In genomic region chr22:36505998-36506635, GRCh38 we compare ENCODE assay signal across 8 cellular contexts. TPM values are rescaled to one million over a fixed set of nuclear protein-coding genes. Genes with fewer than 3 reads are reported as not detected.
DNase-seq lines count a peak whose midpoint lies in the region; ATAC-seq and TF ChIP-seq lines count a peak whose summit lies in the region.

No MANE protein-coding gene starts in this region.

- peaks cover 7% of the 10 kb centered on the region for H3K36me3 ChIP-seq in iPS DF 6.9 (ENCODE audit: control insufficient read depth, insufficient read depth, low read length)

- no peak overlapping the region for H3K27ac ChIP-seq in iPS DF 6.9 (ENCODE audit: low read length)
- H3K27ac ChIP-seq in skin epidermis = peak overlapping the region in 16 of 21 experiments; percentile 59 to 85 (median 80)

- no peaks in the 10 kb centered on the region; the same call in 1 of the 2 replicates for H3K27me3 ChIP-seq in iPS DF 6.9 (ENCODE audit: control insufficient read depth, insufficient read depth, low read length)

- H3K27ac Mint-ChIP-seq in activated CD8-positive, alpha-beta T cell treated with anti-CD3 and anti-CD28 coated beads for 36 hours = peak overlapping the region; percentile 67

- DNase-seq in HEK293T (ENCODE audit: extremely low spot score) (peak; percentile 56), iPS DF 6.9 (ENCODE audit: low read depth, low spot score) (no peak), medulla oblongata (ENCODE audit: extremely low spot score) (no peak), NCI-H1436 (lab: John Stamatoyannopoulos, UW) (no peak), RKO (ENCODE audit: low spot score) (no peak)
- DNase-seq in activated CD8-positive, alpha-beta T cell treated with anti-CD3 and anti-CD28 coated beads for 36 hours = no peak

- no peaks in the 10 kb centered on the region for H3K9me3 ChIP-seq in iPS DF 6.9 (ENCODE audit: control insufficient read depth, insufficient read depth, low read length)

- no CpG with 5 or more reads among the region's 60 CpGs for WGBS in iPS DF 6.9 (ENCODE audit: insufficient coverage, insufficient read length)

- H3K9me3 Mint-ChIP-seq in activated CD8-positive, alpha-beta T cell treated with anti-CD3 and anti-CD28 coated beads for 36 hours = peaks cover 3% of the 10 kb centered on the region

- POLR2A ChIA-PET in HEK293T (lab: Yijun Ruan, JAX) = interaction anchor here (0.9 to 2.6 kb wide), 7 partner anchors 13 to 267 kb away, joined by 3 to 30 read pairs (median 9); partner anchors contain the start of genes EIF3D and TXN2
- POLR2A ChIA-PET in activated CD8-positive, alpha-beta T cell treated with anti-CD3 and anti-CD28 coated beads for 36 hours (lab: Charles Lee) = interaction anchor here (0.9 to 12.6 kb wide), 7 partner anchors 9 to 176 kb away, joined by 3 to 172 read pairs (median 6); partner anchors contain the start of gene EIF3D

- intact Hi-C loops in activated CD8-positive, alpha-beta T cell treated with anti-CD3 and anti-CD28 coated beads for 36 hours (cut with micrococcal nuclease) = no loop called here

- peaks cover 20% of the 10 kb centered on the region for H3K4me1 Mint-ChIP-seq in activated CD8-positive, alpha-beta T cell treated with anti-CD3 and anti-CD28 coated beads for 36 hours (ENCODE audit: low read depth)

- CTCF ChIA-PET in HEK293T (lab: Yijun Ruan, JAX) = no interaction called here
- CTCF ChIA-PET in activated CD8-positive, alpha-beta T cell treated with anti-CD3 and anti-CD28 coated beads for 36 hours (lab: Charles Lee) = interaction anchor here (1.0 to 1.6 kb wide), 4 partner anchors 14 to 220 kb away, joined by 3 to 5 read pairs (median 4); no protein-coding TSS in a partner anchor

- peaks cover 30% of the 10 kb centered on the region for H3K36me3 Mint-ChIP-seq in activated CD8-positive, alpha-beta T cell treated with anti-CD3 and anti-CD28 coated beads for 36 hours (ENCODE audit: low read depth)

- TF ChIP-seq CTCF in activated CD8-positive, alpha-beta T cell treated with anti-CD3 and anti-CD28 coated beads for 36 hours (IDR thresholded peaks at IDR 0.05) = no peak

- no peaks in the 10 kb centered on the region for H3K27me3 Mint-ChIP-seq in activated CD8-positive, alpha-beta T cell treated with anti-CD3 and anti-CD28 coated beads for 36 hours

- H3K4me3 ChIP-seq in iPS DF 6.9 (ENCODE audit: low read length) (peak overlapping the region; percentile 43; the same call in 1 of the 2 replicates), skin epidermis (peak overlapping the region in 5 of 7 experiments; percentile 38 to 61 (median 50))

- H3K4me1 ChIP-seq in iPS DF 6.9 (ENCODE audit: control insufficient read depth, insufficient read depth, low read length) = no peaks in the 10 kb centered on the region

- H3K4me3 Mint-ChIP-seq in activated CD8-positive, alpha-beta T cell treated with anti-CD3 and anti-CD28 coated beads for 36 hours = peak overlapping the region; percentile 53

- no peak for ATAC-seq in activated CD8-positive, alpha-beta T cell treated with anti-CD3 and anti-CD28 coated beads for 36 hours
- no peak for ATAC-seq in GM18870 (IDR thresholded peaks at IDR 0.05; ENCODE audit: unreplicated experiment)

TF ChIP-seq in HEK293T, 16 proteins besides CTCF, POLR2A, EP300 and RAD21:
- peak; percentile 94 for TF ChIP-seq L3MBTL2 (conservative IDR thresholded peaks at IDR 0.05)
- TF ChIP-seq TARDBP (IDR thresholded peaks at IDR 0.05) = no peak
- TF ChIP-seq ARNT (IDR thresholded peaks at IDR 0.05) = no peak

RNA-seq across cellular contexts. Expression of gene FOXRED2, which starts 0.7 kb away (rescaled TPM):
- 10 to 100 TPM; 16.7 to 17.5 TPM for total RNA-seq in activated CD8-positive, alpha-beta T cell treated with anti-CD3 and anti-CD28 coated beads for 36 hours

RNA-seq across cellular contexts. Expression of gene EIF3D, which starts 22.8 kb away (rescaled TPM):
- 100 to 1,000 TPM; 389 to 392 TPM for total RNA-seq in activated CD8-positive, alpha-beta T cell treated with anti-CD3 and anti-CD28 coated beads for 36 hours

RNA-seq across cellular contexts. Expression of gene TXN2, which starts 24.7 kb away (rescaled TPM):
- total RNA-seq in activated CD8-positive, alpha-beta T cell treated with anti-CD3 and anti-CD28 coated beads for 36 hours = 100 to 1,000 TPM in 1 of 2 experiments, 10 to 100 TPM in 1; 96.5 to 101 TPM
